ENCODE assay signal across 10 cellular contexts in the genomic region with DNA sequence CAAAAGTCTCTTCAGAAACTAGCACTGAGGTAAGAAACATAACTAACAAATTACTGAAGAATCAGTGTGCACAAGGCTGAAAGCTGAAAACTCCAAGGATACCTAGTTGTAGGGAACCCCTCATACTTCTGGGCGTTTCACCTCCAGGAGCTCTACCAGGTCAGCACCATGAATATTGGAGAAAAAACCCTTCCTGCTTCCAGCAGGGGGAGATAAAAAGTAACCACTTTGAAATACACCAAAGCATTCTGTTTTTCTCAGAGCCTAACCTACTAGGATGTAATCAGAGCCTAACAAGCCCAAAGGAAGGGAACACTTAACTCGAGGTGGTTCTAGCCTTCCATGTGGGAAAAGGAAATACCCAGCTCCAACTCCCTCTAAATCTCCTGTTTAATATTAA.
DNase-seq lines count a peak whose midpoint lies in the region; ATAC-seq, FAIRE-seq and TF ChIP-seq lines count a peak whose summit lies in the region.
"Had no signal": no experiment of that assay in that cellular context is flagged by ENCODE, and none has a peak within 500 bp of the region (broad histone marks: within the 10 kb centered on the region; RNA-seq: fewer than 3 reads in every experiment).

No MANE protein-coding gene starts in this region.

- H3K27ac ChIP-seq in smooth muscle cell (ENCODE audit: low read depth), result no peak overlapping the region
- H3K27ac ChIP-seq: vagina had no signal

- no peak overlapping the region for H3K9ac ChIP-seq in smooth muscle cell (ENCODE audit: low read depth)

- H3K9me3 ChIP-seq in smooth muscle cell (replicated peaks; ENCODE audit: low read depth), result no peaks in the 10 kb centered on the region
- H3K9me3 ChIP-seq: vagina had no signal

- TF ChIP-seq CTCF in smooth muscle cell (IDR thresholded peaks at IDR 0.05; ENCODE audit: borderline replicate concordance, insufficient read depth, poor library complexity, severe bottlenecking), result peak; percentile 47

- peak overlapping the region; percentile 5 for H2AFZ ChIP-seq in smooth muscle cell (ENCODE audit: low read depth)

- no peaks in the 10 kb centered on the region for H3K4me1 ChIP-seq in smooth muscle cell (ENCODE audit: low read depth)

- H3K36me3 Mint-ChIP-seq in naive thymus-derived CD8-positive, alpha-beta T cell, result no peaks in the 10 kb centered on the region
- H3K36me3 Mint-ChIP-seq: activated naive CD4-positive, alpha-beta T cell treated with anti-CD3 and anti-CD28 coated beads, Interleukin-2, amount 50 U/mL, for 24 hours had no signal

- POLR2A ChIA-PET in naive thymus-derived CD8-positive, alpha-beta T cell (lab: Charles Lee), result no interaction called here

- 26% methylated on average over 2 of the region's 2 CpGs for WGBS in smooth muscle cell (ENCODE audit: low lambda C conversion rate)

- no peaks in the 10 kb centered on the region for H3K4me1 Mint-ChIP-seq in naive thymus-derived CD8-positive, alpha-beta T cell
- H3K4me1 Mint-ChIP-seq: activated naive CD4-positive, alpha-beta T cell treated with anti-CD3 and anti-CD28 coated beads, Interleukin-2, amount 50 U/mL, for 24 hours had no signal

- peak; percentile 22 for DNase-seq in SIG-M5 treated with dmso at 0.1 percent for 504 hours (lab: John Stamatoyannopoulos, UW; ENCODE audit: unreplicated experiment)
- no peak for DNase-seq in SIG-M5 (lab: John Stamatoyannopoulos, UW)
- peak; percentile 23 for DNase-seq in NCI-H526 treated with DMSO at 0.1 percent for 48 hours (lab: John Stamatoyannopoulos, UW)
- DNase-seq in fibroblast of peridontal ligament (ENCODE audit: extremely low read depth), result peak; percentile 60
- no peak for DNase-seq in smooth muscle cell (lab: John Stamatoyannopoulos, UW; ENCODE audit: unreplicated experiment)
- DNase-seq in T1000 (lab: John Stamatoyannopoulos, UW), result no peak
- DNase-seq in naive thymus-derived CD8-positive, alpha-beta T cell, result no peak
- DNase-seq in urothelium cell line (ENCODE audit: low spot score), result no peak

- H3K4me3 ChIP-seq in smooth muscle cell, result no peak overlapping the region
- H3K4me3 ChIP-seq: vagina had no signal

- no peak overlapping the region for H3K4me3 Mint-ChIP-seq in naive thymus-derived CD8-positive, alpha-beta T cell
- H3K4me3 Mint-ChIP-seq: activated naive CD4-positive, alpha-beta T cell treated with anti-CD3 and anti-CD28 coated beads, Interleukin-2, amount 50 U/mL, for 24 hours had no signal

- no peaks in the 10 kb centered on the region for H3K36me3 ChIP-seq in smooth muscle cell (ENCODE audit: low read depth)
- H3K36me3 ChIP-seq: vagina had no signal

- no peaks in the 10 kb centered on the region for H3K27me3 Mint-ChIP-seq in naive thymus-derived CD8-positive, alpha-beta T cell
- H3K27me3 Mint-ChIP-seq: activated naive CD4-positive, alpha-beta T cell treated with anti-CD3 and anti-CD28 coated beads, Interleukin-2, amount 50 U/mL, for 24 hours had no signal

- no peaks in the 10 kb centered on the region for H3K79me2 ChIP-seq in smooth muscle cell (ENCODE audit: low read depth)

- H3K4me2 ChIP-seq in smooth muscle cell, result no peak overlapping the region

- no peaks in the 10 kb centered on the region for H4K20me1 ChIP-seq in smooth muscle cell (ENCODE audit: low read depth)

- no peak overlapping the region for H3K27ac Mint-ChIP-seq in naive thymus-derived CD8-positive, alpha-beta T cell
- H3K27ac Mint-ChIP-seq: activated naive CD4-positive, alpha-beta T cell treated with anti-CD3 and anti-CD28 coated beads, Interleukin-2, amount 50 U/mL, for 24 hours had no signal

- FAIRE-seq in urothelium cell line (lab: Jason Lieb, UNC), result no peak

- H3K9me3 Mint-ChIP-seq in naive thymus-derived CD8-positive, alpha-beta T cell, result peaks cover under 1 to 9% (median 2%) of the 10 kb centered on the region in 9 donors

- ATAC-seq in naive thymus-derived CD8-positive, alpha-beta T cell, result no peak

- no peaks in the 10 kb centered on the region for H3K27me3 ChIP-seq in smooth muscle cell (ENCODE audit: low read depth)
- H3K27me3 ChIP-seq: vagina had no signal

- H3F3A ChIP-seq in smooth muscle cell (ENCODE audit: low read depth), result no peaks in the 10 kb centered on the region

Comparison
In these comparisons a context has a peak if more than half of its experiments do, and no peak if none do; other contexts are left out.
1. DNase-seq: peak in SIG-M5 treated with dmso at 0.1 percent for 504 hours (single experiment), NCI-H526 treated with DMSO at 0.1 percent for 48 hours (single experiment) and fibroblast of peridontal ligament (single experiment); none in SIG-M5 (single experiment), smooth muscle cell (single experiment), T1000 (single experiment), naive thymus-derived CD8-positive, alpha-beta T cell (0 of 10) and urothelium cell line (single experiment).